1 cellular context compared by ENCODE assay signal in genomic region chr16:1997591-1998359, GRCh38.
A peak's percentile ranks its signal among the peaks of the same experiment; 100 is the strongest.
TF ChIP-seq lines count a peak whose summit lies in the region.

No MANE protein-coding gene starts in this region.

TF ChIP-seq in K562, 482 proteins besides CTCF, POLR2A, EP300 and RAD21:
- TF ChIP-seq LARP7 (IDR thresholded peaks at IDR 0.05), result no peak
- no peak for TF ChIP-seq GATA2 (CRISPR knock-in tag; IDR thresholded peaks at IDR 0.05)
- no peak for TF ChIP-seq ZNF695 (CRISPR knock-in tag; IDR thresholded peaks at IDR 0.05)
- TF ChIP-seq BMI1 (IDR thresholded peaks at IDR 0.05; ENCODE audit: low read length), result no peak
- TF ChIP-seq RBFOX2 (IDR thresholded peaks at IDR 0.05; ENCODE audit: low read depth, low read length), result peak; percentile 43
- TF ChIP-seq ARID4B (CRISPR knock-in tag; IDR thresholded peaks at IDR 0.05), result no peak
- TF ChIP-seq SMC3 (conservative IDR thresholded peaks at IDR 0.05; ENCODE audit: insufficient read depth, low read depth, low read length), result no peak
- TF ChIP-seq ZBTB33 (CRISPR knock-in tag; IDR thresholded peaks at IDR 0.05), result 0 out of 2 replicates have a peak, but pooled peaks have one; percentile 42
